ENCODE assay signal across 8 cellular contexts in the genomic region with DNA sequence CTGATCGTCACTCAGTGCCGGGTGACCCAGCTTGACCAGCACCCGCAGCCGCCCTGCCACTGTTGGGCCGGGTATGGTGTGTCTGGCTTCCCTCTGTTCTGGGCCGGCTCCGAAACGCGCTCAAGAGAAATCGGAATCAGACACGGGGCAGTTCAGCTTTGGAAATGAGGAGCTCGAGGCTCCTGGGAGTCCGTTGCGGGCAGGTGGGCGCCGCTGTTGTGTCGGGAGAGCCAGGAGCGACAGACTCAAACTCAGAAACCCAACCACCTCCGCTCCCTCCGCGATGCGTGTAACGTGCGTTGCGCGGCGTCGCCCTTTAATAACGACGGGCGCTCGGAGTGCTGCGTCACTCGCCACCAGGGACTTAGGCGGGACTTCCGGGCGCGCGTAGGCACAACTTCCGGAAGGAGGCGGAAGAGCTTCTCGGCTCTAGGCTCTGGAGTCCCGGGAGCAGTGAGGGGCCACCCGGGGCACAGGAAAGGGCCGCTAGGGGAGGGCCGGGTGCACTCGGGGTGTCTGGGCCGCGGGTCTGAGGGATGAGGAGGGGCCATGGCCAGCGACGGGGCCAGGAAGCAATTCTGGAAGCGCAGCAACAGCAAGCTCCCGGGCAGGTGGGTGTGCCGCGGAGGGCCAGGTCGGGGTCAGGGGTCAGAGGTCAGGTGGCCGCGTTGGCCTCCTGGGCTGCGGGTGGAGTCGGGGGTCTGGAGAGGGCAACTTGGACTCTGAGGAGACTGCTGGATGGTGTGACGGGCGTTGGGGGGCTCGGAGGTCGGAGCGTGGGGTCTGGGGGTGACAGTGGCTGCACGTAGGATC. TPM values are rescaled to one million over a fixed set of nuclear protein-coding genes. Genes with fewer than 3 reads are reported as not detected.
DNase-seq lines count a peak whose midpoint lies in the region; ATAC-seq, FAIRE-seq and TF ChIP-seq lines count a peak whose summit lies in the region.

A gene with protein sequence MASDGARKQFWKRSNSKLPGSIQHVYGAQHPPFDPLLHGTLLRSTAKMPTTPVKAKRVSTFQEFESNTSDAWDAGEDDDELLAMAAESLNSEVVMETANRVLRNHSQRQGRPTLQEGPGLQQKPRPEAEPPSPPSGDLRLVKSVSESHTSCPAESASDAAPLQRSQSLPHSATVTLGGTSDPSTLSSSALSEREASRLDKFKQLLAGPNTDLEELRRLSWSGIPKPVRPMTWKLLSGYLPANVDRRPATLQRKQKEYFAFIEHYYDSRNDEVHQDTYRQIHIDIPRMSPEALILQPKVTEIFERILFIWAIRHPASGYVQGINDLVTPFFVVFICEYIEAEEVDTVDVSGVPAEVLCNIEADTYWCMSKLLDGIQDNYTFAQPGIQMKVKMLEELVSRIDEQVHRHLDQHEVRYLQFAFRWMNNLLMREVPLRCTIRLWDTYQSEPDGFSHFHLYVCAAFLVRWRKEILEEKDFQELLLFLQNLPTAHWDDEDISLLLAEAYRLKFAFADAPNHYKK (plus strand): TSS at position 413 of the 813 bp plus-strand sequence. CDS start 137 bp downstream, at position 550.

- WGBS in H1 (ENCODE audit: extremely low coverage in 1 of 2, insufficient coverage in 1 of 2, insufficient read length in 1 of 2, insufficient replicate concordance in 2 of 2, low coverage in 1 of 2, low lambda C conversion rate in 2 of 2, missing lambda C conversion rate in 1 of 2), 2 experiments = 1% methylated on average over 57 of the region's 66 CpGs; no CpG with 5 or more reads in 1 of the 2 experiments

- H3K18ac ChIP-seq in H1 (ENCODE audit: extremely low read depth, low read length) = peak within 1 kb of the TSS; percentile 92

- peak within 1 kb of the TSS; percentile 99 for H3K4me3 Mint-ChIP-seq in CD8-positive, alpha-beta T cell
- peak within 1 kb of the TSS; percentile 99 for H3K4me3 Mint-ChIP-seq in memory B cell

- peaks cover 36% of the 10 kb centered on the region for H3K4me1 ChIP-seq in CD8-positive, alpha-beta T cell (ENCODE audit: insufficient read depth, low read length)
- peaks cover 0 to 4% (median 0%) of the 10 kb centered on the region in 4 experiments; a peak in 4 of 7 replicates for H3K4me1 ChIP-seq in H1 (replicated peaks in 1 of 4; ENCODE audit: control insufficient read depth in 3 of 4, insufficient read depth in 4 of 4, low read length in 3 of 4)

- peak within 1 kb of the TSS; percentile 85 for H3K4ac ChIP-seq in H1 (replicated peaks; ENCODE audit: insufficient read length, low read depth, low read length)

- H3K36me3 Mint-ChIP-seq in CD8-positive, alpha-beta T cell = peaks cover 39% of the 10 kb centered on the region
- peaks cover 15% of the 10 kb centered on the region for H3K36me3 Mint-ChIP-seq in memory B cell

- no peak within 1 kb of the TSS for H3K23ac ChIP-seq in H1 (ENCODE audit: insufficient read length)

- CTCF ChIA-PET in CD8-positive, alpha-beta T cell (lab: Charles Lee) = interaction anchor here (1.1 to 9.6 kb wide), 10 partner anchors 13 to 199 kb away, joined by 3 to 188 read pairs (median 4); no protein-coding TSS in a partner anchor
- CTCF ChIA-PET in H1 (lab: Charles Lee; ENCODE audit: partially characterized antibody) = interaction anchor here (0.9 to 1.5 kb wide), 6 partner anchors 11 to 199 kb away, joined by 3 to 8 read pairs (median 4); no protein-coding TSS in a partner anchor

- H3K27ac ChIP-seq in CD8-positive, alpha-beta T cell (ENCODE audit: low read depth, low read length) = peak within 1 kb of the TSS; percentile 99
- peak within 1 kb of the TSS; percentile 90 for H3K27ac ChIP-seq in H1 (ENCODE audit: low read depth, low read length)

- peak within 1 kb of the TSS; percentile 83 for H4K91ac ChIP-seq in H1 (replicated peaks; ENCODE audit: insufficient read length, low read length)

- no peaks in the 10 kb centered on the region for H3K9me3 Mint-ChIP-seq in CD8-positive, alpha-beta T cell
- no peaks in the 10 kb centered on the region for H3K9me3 Mint-ChIP-seq in memory B cell

- H3K9ac ChIP-seq in H1 (replicated peaks in 1 of 4; ENCODE audit: extremely low read depth in 1 of 4, low read depth in 3 of 4, low read length in 3 of 4) = peak within 1 kb of the TSS; percentile 53 to 97 (median 92)

- peak within 1 kb of the TSS; percentile 92 for H2BK5ac ChIP-seq in H1 (ENCODE audit: low read depth, low read length)

- H4K20me1 ChIP-seq in H1 (replicated peaks in 1 of 2; ENCODE audit: control insufficient read depth in 1 of 2, insufficient read depth in 2 of 2, low read length in 2 of 2) = peaks cover 2 to 5% of the 10 kb centered on the region in 2 experiments

- TF ChIP-seq CTCF in CD8-positive, alpha-beta T cell (IDR thresholded peaks at IDR 0.05) = no peak
- TF ChIP-seq CTCF in H1 (IDR thresholded peaks at IDR 0.05; ENCODE audit: control extremely low read depth in 1 of 3, insufficient read depth in 1 of 3, low read depth in 1 of 3, low read length in 3 of 3) = no peak

- peak; percentile 93 to 96 for TF ChIP-seq POLR2A in H1 (IDR thresholded peaks at IDR 0.05; ENCODE audit: control extremely low read depth in 1 of 2, low read depth in 2 of 2, low read length in 2 of 2)

- peak within 1 kb of the TSS; percentile 77 for H3K56ac ChIP-seq in H1 (replicated peaks; ENCODE audit: insufficient read length, low read depth, low read length)

- no peak within 1 kb of the TSS for H2BK120ac ChIP-seq in H1 (replicated peaks; ENCODE audit: low read depth, low read length)

- peak within 1 kb of the TSS; percentile 24; the same call in 1 of the 2 replicates for H2AFZ ChIP-seq in H1 (ENCODE audit: low read length)

- H3K4me2 ChIP-seq in H1 (ENCODE audit: insufficient read depth in 1 of 2, low read depth in 2 of 2, low read length in 2 of 2) = peak within 1 kb of the TSS; percentile 78 to 91

- TF ChIP-seq RAD21 in H1 (IDR thresholded peaks at IDR 0.05 in 1 of 2, conservative IDR thresholded peaks at IDR 0.05 in 1 of 2; ENCODE audit: low read depth in 2 of 2, low read length in 2 of 2) = no peak

- H3K79me1 ChIP-seq in H1 (ENCODE audit: low read depth, low read length) = peaks cover 9% of the 10 kb centered on the region; the same call in 1 of the 2 replicates

- H3K79me2 ChIP-seq in H1 (ENCODE audit: control insufficient read depth in 1 of 2, insufficient read depth in 2 of 2, low read length in 2 of 2) = peaks cover 13 to 54% of the 10 kb centered on the region in 2 experiments

- no peak for FAIRE-seq in H1 (lab: Jason Lieb, UNC)

- H3K27me3 Mint-ChIP-seq in CD8-positive, alpha-beta T cell (ENCODE audit: low read depth) = no peaks in the 10 kb centered on the region
- H3K27me3 Mint-ChIP-seq in memory B cell = no peaks in the 10 kb centered on the region

- H3K4me1 Mint-ChIP-seq in CD8-positive, alpha-beta T cell (ENCODE audit: low read depth) = peaks cover 64% of the 10 kb centered on the region
- peaks cover 44% of the 10 kb centered on the region for H3K4me1 Mint-ChIP-seq in memory B cell

- POLR2A ChIA-PET in CD8-positive, alpha-beta T cell (lab: Charles Lee) = interaction anchor here (0.7 to 3.5 kb wide), 17 partner anchors 9 to 726 kb away, joined by 3 to 49 read pairs (median 5); no protein-coding TSS in a partner anchor
- POLR2A ChIA-PET in H1 (lab: Charles Lee; ENCODE audit: partially characterized antibody) = interaction anchor here (0.6 to 3.0 kb wide), 38 partner anchors 9 to 1793 kb away, joined by 3 to 41 read pairs (median 4); no protein-coding TSS in a partner anchor

- 0 out of 2 replicates have a peak within 1 kb of the TSS, but pooled peaks have one; percentile 60 for H2BK12ac ChIP-seq in H1 (ENCODE audit: low read depth, low read length)

- no peaks in the 10 kb centered on the region for H3K27me3 ChIP-seq in CD8-positive, alpha-beta T cell (ENCODE audit: insufficient read depth, low read length)
- no peaks in the 10 kb centered on the region for H3K27me3 ChIP-seq in H1 (replicated peaks in 1 of 4; ENCODE audit: control insufficient read depth in 3 of 4, extremely low read depth in 1 of 4, insufficient read depth in 3 of 4, low read length in 3 of 4)

- peak; percentile 86 for ATAC-seq in CD8-positive, alpha-beta T cell
- peak; percentile 72 for ATAC-seq in GM19467 (IDR thresholded peaks at IDR 0.05; ENCODE audit: unreplicated experiment)
- peak; percentile 84 for ATAC-seq in memory B cell (ENCODE audit: low read depth)

- peak within 1 kb of the TSS; percentile 100 for H3K27ac Mint-ChIP-seq in CD8-positive, alpha-beta T cell
- H3K27ac Mint-ChIP-seq in memory B cell = peak within 1 kb of the TSS; percentile 97

- H4K8ac ChIP-seq in H1 (ENCODE audit: extremely low read depth, insufficient read depth, low read length) = peak within 1 kb of the TSS; percentile 98

- peak in 1 of 2 experiments; percentile 83; a peak in 1 of 3 replicates for TF ChIP-seq EP300 in H1 (IDR thresholded peaks at IDR 0.05; ENCODE audit: borderline replicate concordance in 1 of 2, low read depth in 2 of 2, low read length in 2 of 2)

- H2BK20ac ChIP-seq in H1 (ENCODE audit: low read length) = no peak within 1 kb of the TSS

- H3K9me3 ChIP-seq in CD8-positive, alpha-beta T cell (ENCODE audit: low read length) = no peaks in the 10 kb centered on the region
- 0 out of 4 replicates have a peak, but pooled peaks cover 0 to under 1% of the 10 kb centered on the region in 2 experiments for H3K9me3 ChIP-seq in H1 (ENCODE audit: insufficient read depth in 2 of 2, low read depth in 1 of 2, low read length in 1 of 2)

- no peak within 1 kb of the TSS; the same call in 1 of the 2 replicates for H2AK5ac ChIP-seq in H1 (ENCODE audit: low read depth, low read length)

- peaks cover 7% of the 10 kb centered on the region for H3K23me2 ChIP-seq in H1 (ENCODE audit: low read depth, low read length)

- no peak within 1 kb of the TSS for H2BK15ac ChIP-seq in H1 (ENCODE audit: low read length)

- DNase-seq in CD8-positive, alpha-beta T cell = peak; percentile 91 to 97 (median 95)
- peak; percentile 86 for DNase-seq in HT-29 (ENCODE audit: low spot score)
- DNase-seq in NOMO-1 treated with DMSO at 0.1 percent for 48 hours (lab: John Stamatoyannopoulos, UW; ENCODE audit: unreplicated experiment) = peak; percentile 91
- peak; percentile 82 to 94 (median 89) for DNase-seq in activated CD8-positive, alpha-beta memory T cell treated with anti-CD3 and anti-CD28 coated beads for 48 hours (ENCODE audit: low read depth in 2 of 3, low spot score in 2 of 3)
- peak; percentile 63 to 94 for DNase-seq in H1 (ENCODE audit: low read depth in 1 of 2, low spot score in 2 of 2)
- peak; percentile 89 to 95 for DNase-seq in memory B cell (ENCODE audit: low spot score in 2 of 2)
- DNase-seq in stimulated activated CD8-positive, alpha-beta memory T cell treated with anti-CD3 and anti-CD28 coated beads, Interleukin-12 subunit alpha, Interleukin-12 subunit beta, amount 100 ng/mL, for 1 hour (ENCODE audit: low read depth) = peak; percentile 88

- peak within 1 kb of the TSS; percentile 99 for H3K4me3 ChIP-seq in CD8-positive, alpha-beta T cell (ENCODE audit: low read depth, low read length)
- peak within 1 kb of the TSS; percentile 85 to 98 (median 92) for H3K4me3 ChIP-seq in H1 (ENCODE audit: extremely low read depth in 1 of 4, insufficient read depth in 2 of 4, low read depth in 3 of 4, low read length in 4 of 4)

- H4K5ac ChIP-seq in H1 (ENCODE audit: insufficient read length, low read depth, low read length) = peak within 1 kb of the TSS; percentile 96

- H3K14ac ChIP-seq in H1 (ENCODE audit: insufficient read length) = no peak within 1 kb of the TSS

- intact Hi-C loops in CD8-positive, alpha-beta T cell (cut with DNase I, micrococcal nuclease) = loop anchor here (1.0 to 2.0 kb wide), 5 partner anchors 14 to 41 kb away; partner anchors contain the start of gene CERK (in 2 of the 2)

- H3K36me3 ChIP-seq in CD8-positive, alpha-beta T cell (ENCODE audit: insufficient read depth, low read length) = no peaks in the 10 kb centered on the region
- peaks cover 0 to 9% (median 0%) of the 10 kb centered on the region in 4 experiments; a peak in 2 of 8 replicates for H3K36me3 ChIP-seq in H1 (ENCODE audit: control insufficient read depth in 2 of 4, insufficient read depth in 4 of 4, low read length in 3 of 4)

RNA-seq across cellular contexts. Expression of the gene that starts here (rescaled TPM):
- total RNA-seq in CD8-positive, alpha-beta T cell = 10 to 100 TPM; 21.8 to 27.4 TPM
- 13.5 and 23.9 TPM in 2 replicates for total RNA-seq in HT-29 (2014; rRNA removed; shearing (Covaris generic))
- 18.4 and 19.0 TPM in 2 replicates for total RNA-seq in H1 (2021; fragmentation: NEBNext Ultra II Directional; extraction: Animal tissue kit (Norgen Biotek cat#: 25700))
- 11.9 and 14.0 TPM in 2 replicates for polyA plus RNA-seq in H1 (2011; rRNA removed)
- 11.3 TPM for polyA plus RNA-seq in H1 (2011; cell fraction: cytosol; rRNA removed)
- 11.6 TPM for polyA plus RNA-seq in H1 (2011; cell fraction: nucleus; rRNA removed)
- 11.4 to 14.8 TPM (median 13.5 TPM) in 4 replicates for polyA plus RNA-seq in H1 (2012, experiment 1 of 2)
- 14.1 TPM for polyA plus RNA-seq in H1 (2012, experiment 2 of 2)
- 9.6 TPM for polyA plus RNA-seq in H1 (2013, experiment 1 of 2)
- polyA plus RNA-seq in H1 (2013, experiment 2 of 2) = 9.5 TPM
- polyA minus RNA-seq in H1 (2011; rRNA and poly(A)+ RNA removed) = 10.9 and 12.5 TPM in 2 replicates
- polyA minus RNA-seq in H1 (2011; cell fraction: cytosol; rRNA and poly(A)+ RNA removed) = 11.4 TPM
- 19.0 TPM for polyA minus RNA-seq in H1 (2011; cell fraction: nucleus; rRNA and poly(A)+ RNA removed)

Comparison
In these comparisons a context has a peak if more than half of its experiments do, and no peak if none do; other contexts are left out.
1. Peak in every context shown above with its lines: DNase-seq, ATAC-seq, H3K4me3 ChIP-seq and H3K27ac ChIP-seq.